10 cellular contexts compared by ENCODE assay signal in genomic region chr5:14183187-14183939, GRCh38. TPM values are rescaled to one million over a fixed set of nuclear protein-coding genes. Genes with fewer than 3 reads are reported as not detected.
A peak's percentile ranks its signal among the peaks of the same experiment; 100 is the strongest.
DNase-seq lines count a peak whose midpoint lies in the region; ATAC-seq, FAIRE-seq and TF ChIP-seq lines count a peak whose summit lies in the region.
"Had no signal": no experiment of that assay in that cellular context is flagged by ENCODE, and none has a peak within 500 bp of the region (broad histone marks: within the 10 kb centered on the region; RNA-seq: fewer than 3 reads in every experiment).

No MANE protein-coding gene starts in this region.

- H3K4me2 ChIP-seq in GM12878 (ENCODE audit: control insufficient read depth, insufficient read depth), result 0 out of 2 replicates have a peak overlapping the region, but pooled peaks have one; percentile 4

- CTCF ChIA-PET in GM12878 (lab: Yijun Ruan, JAX), result interaction anchor here (0.5 to 0.8 kb wide), 2 partner anchors 24 to 87 kb away, joined by 3 read pairs; no protein-coding TSS in a partner anchor

- SMC1A ChIA-PET in GM12878 (lab: Charles Lee; ENCODE audit: uncharacterized antibody, unreplicated experiment), result interaction anchor here (1.1 to 1.8 kb wide), 5 partner anchors 11 to 36 kb away, joined by 4 to 7 read pairs (median 4); no protein-coding TSS in a partner anchor

- H3K27ac Mint-ChIP-seq in activated CD4-positive, alpha-beta T cell treated with anti-CD3 and anti-CD28 coated beads, Interleukin-2, amount 10 ng/mL, durations not matched to agents 24 days and 14 days, result no peak overlapping the region
- H3K27ac Mint-ChIP-seq: activated naive CD4-positive, alpha-beta T cell treated with anti-CD3 and anti-CD28 coated beads for 36 hours had no signal

- no peak overlapping the region for H3K4me3 Mint-ChIP-seq in activated CD4-positive, alpha-beta T cell treated with anti-CD3 and anti-CD28 coated beads, Interleukin-2, amount 10 ng/mL, durations not matched to agents 24 days and 14 days
- H3K4me3 Mint-ChIP-seq: activated naive CD4-positive, alpha-beta T cell treated with anti-CD3 and anti-CD28 coated beads for 36 hours had no signal

- no peak overlapping the region for H2AFZ ChIP-seq in GM12878 (ENCODE audit: control insufficient read depth, low read depth, low read length)

- RAD21 ChIA-PET in GM12878 (lab: Charles Lee; ENCODE audit: unreplicated experiment), result interaction anchor here (1.1 to 20.6 kb wide), 4 partner anchors 25 to 34 kb away, joined by 3 to 344 read pairs (median 4); partner anchors contain the start of gene TRIO

- DNase-seq in AG08395 (ENCODE audit: low spot score) (peak; percentile 42), GM12878 (ENCODE audit: low read depth, low spot score) (no peak), left cardiac atrium (no peak), prostate gland (ENCODE audit: low spot score) (no peak), NCI-H146 (lab: John Stamatoyannopoulos, UW) (no peak), SW480 (ENCODE audit: low spot score) (no peak)
- no peak for DNase-seq in activated CD4-positive, alpha-beta T cell treated with anti-CD3 and anti-CD28 coated beads, Interleukin-2, amount 10 ng/mL, durations not matched to agents 24 days and 14 days
- DNase-seq: activated naive CD4-positive, alpha-beta T cell treated with anti-CD3 and anti-CD28 coated beads for 36 hours; NCI-H524 had no signal

- H3K9ac ChIP-seq in GM12878 (ENCODE audit: control insufficient read depth, insufficient read depth, low read length), result no peak overlapping the region

- 58% methylated on average over 8 of the region's 8 CpGs for WGBS in GM12878 (ENCODE audit: insufficient coverage, insufficient replicate concordance, low lambda C conversion rate, missing lambda C conversion rate)
- 39% methylated on average over 8 of the region's 8 CpGs for WGBS in prostate gland

- H3K9me3 Mint-ChIP-seq in activated CD4-positive, alpha-beta T cell treated with anti-CD3 and anti-CD28 coated beads, Interleukin-2, amount 10 ng/mL, durations not matched to agents 24 days and 14 days, result no peaks in the 10 kb centered on the region
- H3K9me3 Mint-ChIP-seq: activated naive CD4-positive, alpha-beta T cell treated with anti-CD3 and anti-CD28 coated beads for 36 hours had no signal

- H3K79me2 ChIP-seq in GM12878 (ENCODE audit: control insufficient read depth, insufficient read depth, low read length), result peaks cover 97% of the 10 kb centered on the region

- TF ChIP-seq EP300 in GM12878 (IDR thresholded peaks at IDR 0.05; ENCODE audit: borderline replicate concordance in 1 of 2, control insufficient read depth in 1 of 2, low read depth in 2 of 2, low read length in 2 of 2), result no peak

- H3K36me3 ChIP-seq in GM12878 (ENCODE audit: control insufficient read depth in 2 of 2, insufficient read depth in 2 of 2, low read length in 1 of 2) (peaks cover 0 to 5% of the 10 kb centered on the region in 2 experiments; a peak in 2 of 4 replicates), prostate gland (no peaks in the 10 kb centered on the region)

- POLR2A ChIA-PET in GM12878 (lab: Charles Lee), result interaction anchor here (0.6 to 2.0 kb wide), 6 partner anchors 9 to 38 kb away, joined by 3 to 7 read pairs (median 4); no protein-coding TSS in a partner anchor

- TF ChIP-seq CTCF in GM12878 (IDR thresholded peaks at IDR 0.05 in 2 of 3, conservative IDR thresholded peaks at IDR 0.05 in 1 of 3; ENCODE audit: control insufficient read depth in 2 of 3, extremely low read depth in 1 of 3, insufficient read depth in 1 of 3, low read depth in 3 of 3, low read length in 3 of 3) (no peak), prostate gland (IDR thresholded peaks at IDR 0.05) (no peak)

- BruUV-seq in GM12878 (replicated peaks; lab: Mats Ljungman, UMichigan), result no TSS peak

- no peaks in the 10 kb centered on the region for H4K20me1 ChIP-seq in GM12878 (ENCODE audit: control insufficient read depth, insufficient read depth)

- H3K27ac ChIP-seq in GM12878 (ENCODE audit: control insufficient read depth, insufficient read depth), result peak overlapping the region; percentile 31; the same call in 1 of the 2 replicates
- H3K27ac ChIP-seq in prostate gland, result peak overlapping the region; percentile 51 to 72

- TF ChIP-seq RAD21 in GM12878 (IDR thresholded peaks at IDR 0.05; ENCODE audit: insufficient read depth, low read depth, low read length), result no peak

- peaks cover 2% of the 10 kb centered on the region for H3K27me3 Mint-ChIP-seq in activated CD4-positive, alpha-beta T cell treated with anti-CD3 and anti-CD28 coated beads, Interleukin-2, amount 10 ng/mL, durations not matched to agents 24 days and 14 days

- H3K9me3 ChIP-seq in GM12878 (replicated peaks; ENCODE audit: control insufficient read depth, insufficient read depth, low read length), result no peaks in the 10 kb centered on the region
- H3K9me3 ChIP-seq in prostate gland, result no peaks in the 10 kb centered on the region

- H3K36me3 Mint-ChIP-seq in activated CD4-positive, alpha-beta T cell treated with anti-CD3 and anti-CD28 coated beads, Interleukin-2, amount 10 ng/mL, durations not matched to agents 24 days and 14 days (ENCODE audit: low read depth), result no peaks in the 10 kb centered on the region

- TF ChIP-seq POLR2A in GM12878 (IDR thresholded peaks at IDR 0.05; ENCODE audit: low read depth, low read length) (no peak), prostate gland (IDR thresholded peaks at IDR 0.05) (no peak)

- H3K4me3 ChIP-seq in GM12878, result no peak overlapping the region
- no peak overlapping the region for H3K4me3 ChIP-seq in prostate gland

- intact Hi-C loops in GM12878 (cut with micrococcal nuclease; ENCODE audit: unreplicated experiment) (no loop called here), left cardiac atrium (cut with DNase I) (no loop called here), prostate gland (cut with DNase I) (loop anchor here (5.0 kb wide), 1 partner anchor 84 kb away; no protein-coding TSS in a partner anchor)
- intact Hi-C loops in activated CD4-positive, alpha-beta T cell treated with anti-CD3 and anti-CD28 coated beads, Interleukin-2, amount 10 ng/mL, durations not matched to agents 24 days and 14 days (cut with micrococcal nuclease), result no loop called here

- no peaks in the 10 kb centered on the region for H3K4me1 Mint-ChIP-seq in activated CD4-positive, alpha-beta T cell treated with anti-CD3 and anti-CD28 coated beads, Interleukin-2, amount 10 ng/mL, durations not matched to agents 24 days and 14 days

- H3K4me1 ChIP-seq in GM12878 (ENCODE audit: control insufficient read depth, insufficient read depth, low read length) (peaks cover 22% of the 10 kb centered on the region), prostate gland (replicated peaks) (peaks cover 3% of the 10 kb centered on the region)

- FAIRE-seq in GM12878 (lab: Jason Lieb, UNC), result no peak

- no peak for ATAC-seq in GM12878
- peak; percentile 42 to 43 for ATAC-seq in left cardiac atrium
- ATAC-seq in GM21367 (IDR thresholded peaks at IDR 0.05; ENCODE audit: unreplicated experiment), result no peak

- H3K27me3 ChIP-seq in GM12878 (replicated peaks in 1 of 2; ENCODE audit: control insufficient read depth in 2 of 2, insufficient read depth in 2 of 2, low read length in 1 of 2), result no peaks in the 10 kb centered on the region
- no peaks in the 10 kb centered on the region for H3K27me3 ChIP-seq in prostate gland (replicated peaks; ENCODE audit: insufficient read depth)

- in situ Hi-C loops in GM12878 (cut with MboI), result no loop called here

TF ChIP-seq in GM12878, 131 proteins besides CTCF, POLR2A, EP300 and RAD21 (continues in another document):
- no peak for TF ChIP-seq STAT1 (conservative IDR thresholded peaks at IDR 0.05)
- TF ChIP-seq POU2F2 (IDR thresholded peaks at IDR 0.05; ENCODE audit: borderline replicate concordance, low read depth, low read length), result no peak
- no peak for TF ChIP-seq STAT3 (IDR thresholded peaks at IDR 0.05; ENCODE audit: low read depth, low read length)
- no peak for TF ChIP-seq CREM (IDR thresholded peaks at IDR 0.05; ENCODE audit: low read depth)
- TF ChIP-seq, protein P1, sequence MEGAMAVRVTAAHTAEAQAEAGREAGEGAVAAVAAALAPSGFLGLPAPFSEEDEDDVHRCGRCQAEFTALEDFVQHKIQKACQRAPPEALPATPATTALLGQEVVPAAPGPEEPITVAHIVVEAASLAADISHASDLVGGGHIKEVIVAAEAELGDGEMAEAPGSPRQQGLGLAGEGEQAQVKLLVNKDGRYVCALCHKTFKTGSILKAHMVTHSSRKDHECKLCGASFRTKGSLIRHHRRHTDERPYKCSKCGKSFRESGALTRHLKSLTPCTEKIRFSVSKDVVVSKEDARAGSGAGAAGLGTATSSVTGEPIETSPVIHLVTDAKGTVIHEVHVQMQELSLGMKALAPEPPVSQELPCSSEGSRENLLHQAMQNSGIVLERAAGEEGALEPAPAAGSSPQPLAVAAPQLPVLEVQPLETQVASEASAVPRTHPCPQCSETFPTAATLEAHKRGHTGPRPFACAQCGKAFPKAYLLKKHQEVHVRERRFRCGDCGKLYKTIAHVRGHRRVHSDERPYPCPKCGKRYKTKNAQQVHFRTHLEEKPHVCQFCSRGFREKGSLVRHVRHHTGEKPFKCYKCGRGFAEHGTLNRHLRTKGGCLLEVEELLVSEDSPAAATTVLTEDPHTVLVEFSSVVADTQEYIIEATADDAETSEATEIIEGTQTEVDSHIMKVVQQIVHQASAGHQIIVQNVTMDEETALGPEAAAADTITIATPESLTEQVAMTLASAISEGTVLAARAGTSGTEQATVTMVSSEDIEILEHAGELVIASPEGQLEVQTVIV (IDR thresholded peaks at IDR 0.05; ENCODE audit: borderline replicate concordance, partially characterized antibody), result no peak

RNA-seq across cellular contexts. Expression of gene TRIO, which starts 40.2 kb away (rescaled TPM):
- total RNA-seq in GM12878 (2013; cell fraction: nucleolus; rRNA removed), result 1,689 and 1,819 TPM in 2 replicates
- 49.0 and 50.6 TPM in 2 replicates for total RNA-seq in GM12878 (2014; rRNA removed)
- 48.9 and 56.3 TPM in 2 replicates for total RNA-seq in GM12878 (2014; rRNA removed; fragmentation: Illumina TruSeq; extraction: Trizol)
- total RNA-seq in GM12878 (2021), result 87.3 and 96.4 TPM in 2 replicates
- 62.6 TPM for polyA plus RNA-seq in GM12878 (2011; ENCODE audit: low read depth)
- 67.6 and 71.9 TPM in 2 replicates for polyA plus RNA-seq in GM12878 (2011; rRNA removed)
- polyA plus RNA-seq in GM12878 (2011; cell fraction: cytosol; rRNA removed), result 46.8 and 51.7 TPM in 2 replicates
- 366 and 390 TPM in 2 replicates for polyA plus RNA-seq in GM12878 (2011; cell fraction: nucleus; rRNA removed)
- 54.9 and 67.5 TPM in 2 replicates for polyA plus RNA-seq in GM12878 (2012)
- polyA plus RNA-seq in GM12878 (2014; fragmentation: Illumina TruSeq; extraction: Trizol), result 41.3 and 57.2 TPM in 2 replicates
- polyA plus RNA-seq in GM12878 (2014; fragmentation: Nextera tagmentation; extraction: Ambion mirVana), result 1 to 10 TPM; 5.1 to 5.8 TPM
- polyA plus RNA-seq in GM12878 (2014; rRNA removed), result 40.2 and 49.4 TPM in 2 replicates
- polyA plus RNA-seq in GM12878 (2016; fragmentation: Nextera tagmentation; extraction: Ambion mirVana), result 10 to 100 TPM in 1 of 2 experiments, 1 to 10 TPM in 1; 10.0 to 11.2 TPM
- polyA minus RNA-seq in GM12878 (2011; rRNA and poly(A)+ RNA removed), result 414 and 436 TPM in 2 replicates
- 45.6 and 49.8 TPM in 2 replicates for polyA minus RNA-seq in GM12878 (2011; cell fraction: cytosol; rRNA and poly(A)+ RNA removed)
- polyA minus RNA-seq in GM12878 (2011; cell fraction: nucleus; rRNA and poly(A)+ RNA removed), result 344 and 514 TPM in 2 replicates
- total RNA-seq in left cardiac atrium, result 10 to 100 TPM; 50.4 to 60.8 TPM
- total RNA-seq in prostate gland, result 100 to 1,000 TPM in 1 of 2 donors, 10 to 100 TPM in 1; 90.3 to 197 TPM
- total RNA-seq in activated CD4-positive, alpha-beta T cell treated with anti-CD3 and anti-CD28 coated beads, Interleukin-2, amount 10 ng/mL, durations not matched to agents 24 days and 14 days, result 8.7 and 14.0 TPM in 2 replicates

Comparison
In these comparisons a context has a peak if more than half of its experiments do, and no peak if none do; other contexts are left out.
1. ATAC-seq: peak in left cardiac atrium (2 of 2); none in GM12878 (single experiment) and GM21367 (single experiment).